Comparison of ENCODE assay signal across 27 cellular contexts in the genomic region with DNA sequence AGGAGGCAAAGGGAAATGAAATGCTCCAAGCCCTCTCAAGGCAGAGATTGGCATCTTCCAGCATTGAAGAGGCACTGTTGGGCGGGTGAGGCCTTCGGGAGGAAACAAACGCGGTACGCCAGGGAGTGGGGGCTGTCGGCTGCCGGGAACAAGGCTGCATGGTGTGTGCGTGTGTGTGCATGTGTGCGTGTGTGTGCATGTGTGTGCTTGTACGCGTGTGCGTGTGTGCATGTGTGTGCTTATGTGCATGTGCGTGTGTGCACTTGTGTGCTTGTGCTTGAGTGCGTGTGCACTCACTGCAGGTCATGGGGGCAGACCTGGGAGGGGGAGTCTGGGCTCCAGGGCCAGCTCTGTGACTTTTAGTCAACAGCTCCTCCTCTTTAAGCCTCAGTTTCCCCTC.
"Had no signal": no experiment of that assay in that cellular context is flagged by ENCODE, and none has a peak within 500 bp of the region (broad histone marks: within the 10 kb centered on the region; RNA-seq: fewer than 3 reads in every experiment).

No MANE protein-coding gene starts in this region.

- H3K36me3 ChIP-seq: esophagus muscularis mucosa, gastroesophageal sphincter, left ventricle myocardium inferior, lower lobe of right lung, neutrophil, pancreas, right lobe of liver, tibial artery, upper lobe of left lung had no signal

- H3K36me3 Mint-ChIP-seq: immature natural killer cell; naive thymus-derived CD8-positive, alpha-beta T cell; stimulated activated memory B cell treated with anti-CD40 and anti-IgM and Interleukin-4, amounts not matched to agents 10 μg/mL and 1 μg/mL and 100 μg/mL, for 72 hours had no signal

- H3K4me3 ChIP-seq: coronary artery, esophagus muscularis mucosa, gastroesophageal sphincter, left ventricle myocardium inferior, lower lobe of right lung, pancreas, right lobe of liver, testis, tibial artery, upper lobe of left lung had no signal

- ATAC-seq: foreskin keratinocyte; gastroesophageal sphincter; left colon; lower lobe of right lung; naive thymus-derived CD8-positive, alpha-beta T cell; pancreas; stimulated activated memory B cell treated with anti-CD40 and anti-IgM and Interleukin-4, amounts not matched to agents 10 μg/mL and 1 μg/mL and 100 μg/mL, for 72 hours; stimulated activated naive CD8-positive, alpha-beta T cell treated with anti-CD3 and anti-CD28 coated beads, Interleukin-15, Interleukin-2, amounts not matched to agents 100 U/mL and 50 U/mL, for 24 hours had no signal

- H3K9me3 Mint-ChIP-seq: immature natural killer cell; stimulated activated memory B cell treated with anti-CD40 and anti-IgM and Interleukin-4, amounts not matched to agents 10 μg/mL and 1 μg/mL and 100 μg/mL, for 72 hours had no signal

- H3K27me3 ChIP-seq: right lobe of liver, testis, upper lobe of left lung had no signal

- H3K4me1 ChIP-seq: esophagus muscularis mucosa, foreskin keratinocyte, gastroesophageal sphincter, left ventricle myocardium inferior, lower lobe of right lung, pancreas, right lobe of liver, upper lobe of left lung had no signal

- H3K4me1 Mint-ChIP-seq: immature natural killer cell had no signal

- DNase-seq: dermis blood vessel endothelial cell; effector memory CD4-positive, alpha-beta T cell; foreskin keratinocyte; hypothalamus; immature natural killer cell; islet precursor cell; kidney glomerular epithelial cell; left colon; left ventricle myocardium inferior; lower lobe of right lung; naive thymus-derived CD8-positive, alpha-beta T cell; retina; right lobe of liver; small intestine; stimulated activated CD4-positive, alpha-beta T cell treated with anti-CD3 and anti-CD28 coated beads, Interleukin-1b, Interleukin-23, amount 100 ng/mL, for 48 hours; stimulated activated CD4-positive, alpha-beta T cell treated with anti-CD3 and anti-CD28 coated beads, Interleukin-4, amount 100 ng/mL, for 24 hours; stimulated activated naive CD8-positive, alpha-beta T cell treated with anti-CD3 and anti-CD28 coated beads, Interleukin-15, Interleukin-2, amounts not matched to agents 100 U/mL and 50 U/mL, for 24 hours; substantia nigra; testis; tibial artery had no signal

- H3K27ac ChIP-seq: coronary artery, esophagus muscularis mucosa, foreskin keratinocyte, gastroesophageal sphincter, left ventricle myocardium inferior, lower lobe of right lung, neutrophil, pancreas, right lobe of liver, testis, tibial artery, upper lobe of left lung had no signal

- H3K4me3 Mint-ChIP-seq: immature natural killer cell; naive thymus-derived CD8-positive, alpha-beta T cell; stimulated activated memory B cell treated with anti-CD40 and anti-IgM and Interleukin-4, amounts not matched to agents 10 μg/mL and 1 μg/mL and 100 μg/mL, for 72 hours had no signal

- H3K27ac Mint-ChIP-seq: immature natural killer cell; naive thymus-derived CD8-positive, alpha-beta T cell; stimulated activated memory B cell treated with anti-CD40 and anti-IgM and Interleukin-4, amounts not matched to agents 10 μg/mL and 1 μg/mL and 100 μg/mL, for 72 hours had no signal

- H3K9me3 ChIP-seq: esophagus muscularis mucosa, gastroesophageal sphincter, left ventricle myocardium inferior, lower lobe of right lung, neutrophil, pancreas, right lobe of liver, testis, tibial artery, upper lobe of left lung had no signal
